Comparison of ENCODE assay signal across 13 cellular contexts in the genomic region with DNA sequence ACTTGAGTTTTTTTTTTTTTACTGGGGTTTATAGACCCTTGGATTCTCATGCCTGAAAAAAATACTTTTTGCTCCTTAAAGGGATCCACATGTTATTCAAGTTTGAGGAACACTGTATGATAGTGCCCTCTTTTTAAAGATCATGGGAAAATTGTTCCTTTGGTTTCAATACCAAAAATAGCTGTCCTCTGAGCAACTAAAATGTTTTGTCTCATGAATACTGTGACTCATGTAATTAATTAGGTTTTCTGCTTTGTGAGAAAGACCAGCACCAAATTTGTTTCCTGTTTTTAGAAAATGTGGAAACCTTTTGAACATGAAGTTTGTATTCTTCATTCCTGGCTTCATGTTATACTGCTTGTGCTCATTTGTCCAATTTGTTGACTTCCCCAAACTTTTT.
DNase-seq lines count a peak whose midpoint lies in the region; ATAC-seq, FAIRE-seq and TF ChIP-seq lines count a peak whose summit lies in the region.
"Had no signal": no experiment of that assay in that cellular context is flagged by ENCODE, and none has a peak within 500 bp of the region (broad histone marks: within the 10 kb centered on the region; RNA-seq: fewer than 3 reads in every experiment).

No MANE protein-coding gene starts in this region.

- H4K20me1 ChIP-seq in GM12878 (ENCODE audit: control insufficient read depth, insufficient read depth): no peaks in the 10 kb centered on the region

- peak; percentile 72 for DNase-seq in AG04449 (ENCODE audit: low read depth, low spot score)
- peak; percentile 18 to 30 for DNase-seq in Kasumi-1 (lab: John Stamatoyannopoulos, UW)
- no peak for DNase-seq in GM12878 (ENCODE audit: low read depth, low spot score)
- DNase-seq in activated CD8-positive, alpha-beta T cell treated with anti-CD3 and anti-CD28 coated beads for 36 hours: no peak
- no peak for DNase-seq in GM12891 (ENCODE audit: insufficient read length, low spot score)
- DNase-seq in activated effector memory CD4-positive, alpha-beta T cell treated with anti-CD3 and anti-CD28 coated beads, Interleukin-2, amount 50 U/mL, for 16 hours: no peak
- no peak for DNase-seq in stimulated activated CD4-positive, alpha-beta T cell treated with anti-CD3 and anti-CD28 coated beads, Interleukin-4, amount 100 ng/mL, for 4 hours
- DNase-seq: GF-D8; ovary; stimulated activated CD4-positive, alpha-beta T cell treated with anti-CD3 and anti-CD28 coated beads, Interleukin-4, amount 100 ng/mL, for 24 hours had no signal

- POLR2A ChIA-PET in AG04449 (lab: Yijun Ruan, JAX): no interaction called here
- POLR2A ChIA-PET in GM12878 (lab: Charles Lee): interaction anchor here (1.4 kb wide), 1 partner anchor 13 kb away, joined by 4 read pairs; no protein-coding TSS in a partner anchor
- POLR2A ChIA-PET in activated CD8-positive, alpha-beta T cell treated with anti-CD3 and anti-CD28 coated beads for 36 hours (lab: Charles Lee): interaction anchor here (0.5 kb wide), 1 partner anchor 136 kb away, joined by 3 read pairs; no protein-coding TSS in a partner anchor

- H3K4me1 ChIP-seq in GM12878 (ENCODE audit: control insufficient read depth, insufficient read depth, low read length): peaks cover 13% of the 10 kb centered on the region
- H3K4me1 ChIP-seq: ascending aorta had no signal

- no peaks in the 10 kb centered on the region for H3K27me3 Mint-ChIP-seq in activated CD8-positive, alpha-beta T cell treated with anti-CD3 and anti-CD28 coated beads for 36 hours
- H3K27me3 Mint-ChIP-seq: B cell had no signal

- no peak overlapping the region for H3K27ac ChIP-seq in GM12878 (ENCODE audit: control insufficient read depth, insufficient read depth)
- H3K27ac ChIP-seq: ovary had no signal

- RAD21 ChIA-PET in GM12878 (lab: Charles Lee; ENCODE audit: unreplicated experiment): interaction anchor here (1.8 to 2.5 kb wide), 3 partner anchors 12 to 38 kb away, joined by 4 to 22 read pairs (median 14); no protein-coding TSS in a partner anchor

- no peak overlapping the region for H2AFZ ChIP-seq in GM12878 (ENCODE audit: control insufficient read depth, low read depth, low read length)

- no peak overlapping the region for H3K4me3 Mint-ChIP-seq in activated CD8-positive, alpha-beta T cell treated with anti-CD3 and anti-CD28 coated beads for 36 hours
- H3K4me3 Mint-ChIP-seq: B cell had no signal

- TF ChIP-seq POLR2A in GM12878 (IDR thresholded peaks at IDR 0.05; ENCODE audit: low read depth, low read length) (no peak), GM12891 (IDR thresholded peaks at IDR 0.05; ENCODE audit: low read depth, low read length) (no peak)

- CTCF ChIA-PET in AG04449 (lab: Yijun Ruan, JAX): interaction anchor here (0.7 kb wide), 1 partner anchor 104 kb away, joined by 3 read pairs; no protein-coding TSS in a partner anchor
- CTCF ChIA-PET in GM12878 (lab: Yijun Ruan, JAX): interaction anchor here (0.9 to 1.5 kb wide), 3 partner anchors 8 to 388 kb away, joined by 3 to 6 read pairs (median 3); partner anchors contain the start of gene CBR4
- CTCF ChIA-PET in activated CD8-positive, alpha-beta T cell treated with anti-CD3 and anti-CD28 coated beads for 36 hours (lab: Charles Lee): no interaction called here

- SMC1A ChIA-PET in GM12878 (lab: Charles Lee; ENCODE audit: uncharacterized antibody, unreplicated experiment): interaction anchor here (1.4 to 8.6 kb wide), 10 partner anchors 11 to 388 kb away, joined by 3 to 76 read pairs (median 8); partner anchors contain the start of gene CBR4

- no peak for TF ChIP-seq EP300 in GM12878 (IDR thresholded peaks at IDR 0.05; ENCODE audit: borderline replicate concordance in 1 of 2, control insufficient read depth in 1 of 2, low read depth in 2 of 2, low read length in 2 of 2)

- ATAC-seq in GM12878: peak; percentile 5; the same call in 2 of the 3 replicates
- no peak for ATAC-seq in activated CD8-positive, alpha-beta T cell treated with anti-CD3 and anti-CD28 coated beads for 36 hours

- no peak overlapping the region for H3K9ac ChIP-seq in GM12878 (ENCODE audit: control insufficient read depth, insufficient read depth, low read length)

- no peaks in the 10 kb centered on the region for H3K4me1 Mint-ChIP-seq in activated CD8-positive, alpha-beta T cell treated with anti-CD3 and anti-CD28 coated beads for 36 hours (ENCODE audit: low read depth)
- H3K4me1 Mint-ChIP-seq: B cell had no signal

- FAIRE-seq in GM12878 (lab: Jason Lieb, UNC) (peak; percentile 83), islet of Langerhans (lab: Jason Lieb, UNC) (peak; percentile 36), GM12891 (lab: Jason Lieb, UNC) (no peak)

- peaks cover 1% of the 10 kb centered on the region; the same call in 2 of the 3 replicates for H3K9me3 ChIP-seq in GM12878 (replicated peaks; ENCODE audit: control insufficient read depth, insufficient read depth, low read length)
- H3K9me3 ChIP-seq: ascending aorta, ovary had no signal

- no peak for TF ChIP-seq RAD21 in GM12878 (IDR thresholded peaks at IDR 0.05; ENCODE audit: insufficient read depth, low read depth, low read length)

- intact Hi-C loops in GM12878 (cut with micrococcal nuclease; ENCODE audit: unreplicated experiment): no loop called here
- intact Hi-C loops in activated CD8-positive, alpha-beta T cell treated with anti-CD3 and anti-CD28 coated beads for 36 hours (cut with micrococcal nuclease): no loop called here

- H3K9me3 Mint-ChIP-seq in activated CD8-positive, alpha-beta T cell treated with anti-CD3 and anti-CD28 coated beads for 36 hours: no peaks in the 10 kb centered on the region

- peaks cover 10% of the 10 kb centered on the region for H3K36me3 Mint-ChIP-seq in activated CD8-positive, alpha-beta T cell treated with anti-CD3 and anti-CD28 coated beads for 36 hours (ENCODE audit: low read depth)

- no peaks in the 10 kb centered on the region for H3K79me2 ChIP-seq in GM12878 (ENCODE audit: control insufficient read depth, insufficient read depth, low read length)

- H3K4me3 ChIP-seq in AG04449 (ENCODE audit: low read depth, low read length) (no peak overlapping the region), GM12878 (no peak overlapping the region)
- H3K4me3 ChIP-seq: ascending aorta, ovary had no signal

- no TSS peak for BruUV-seq in GM12878 (replicated peaks; lab: Mats Ljungman, UMichigan)

- no peak overlapping the region for H3K27ac Mint-ChIP-seq in activated CD8-positive, alpha-beta T cell treated with anti-CD3 and anti-CD28 coated beads for 36 hours
- H3K27ac Mint-ChIP-seq: B cell had no signal

- in situ Hi-C loops in GM12878 (cut with MboI): no loop called here

- H3K27me3 ChIP-seq in GM12878 (replicated peaks in 1 of 2; ENCODE audit: control insufficient read depth in 2 of 2, insufficient read depth in 2 of 2, low read length in 1 of 2): no peaks in the 10 kb centered on the region
- H3K27me3 ChIP-seq: ascending aorta had no signal

- H3K36me3 ChIP-seq in GM12878 (ENCODE audit: control insufficient read depth in 2 of 2, insufficient read depth in 2 of 2, low read length in 1 of 2): no peaks in the 10 kb centered on the region; a peak in 1 of 4 replicates
- H3K36me3 ChIP-seq: ascending aorta, ovary had no signal

- no peak for TF ChIP-seq CTCF in AG04449 (IDR thresholded peaks at IDR 0.05; ENCODE audit: insufficient read depth, low read length, missing control alignments)
- no peak for TF ChIP-seq CTCF in GM12878 (IDR thresholded peaks at IDR 0.05 in 2 of 3, conservative IDR thresholded peaks at IDR 0.05 in 1 of 3; ENCODE audit: control insufficient read depth in 2 of 3, extremely low read depth in 1 of 3, insufficient read depth in 1 of 3, low read depth in 3 of 3, low read length in 3 of 3)
- TF ChIP-seq CTCF in activated CD8-positive, alpha-beta T cell treated with anti-CD3 and anti-CD28 coated beads for 36 hours (IDR thresholded peaks at IDR 0.05): no peak

- no peak overlapping the region for H3K4me2 ChIP-seq in GM12878 (ENCODE audit: control insufficient read depth, insufficient read depth)

TF ChIP-seq in GM12878, 131 proteins besides CTCF, POLR2A, EP300 and RAD21 (continues in another document):
- peak; percentile 67 for TF ChIP-seq MTA2 (IDR thresholded peaks at IDR 0.05; ENCODE audit: low read depth)
- TF ChIP-seq IKZF2 (IDR thresholded peaks at IDR 0.05): peak; percentile 25 to 53; a peak in 2 of 4 replicates
- TF ChIP-seq, protein P1, sequence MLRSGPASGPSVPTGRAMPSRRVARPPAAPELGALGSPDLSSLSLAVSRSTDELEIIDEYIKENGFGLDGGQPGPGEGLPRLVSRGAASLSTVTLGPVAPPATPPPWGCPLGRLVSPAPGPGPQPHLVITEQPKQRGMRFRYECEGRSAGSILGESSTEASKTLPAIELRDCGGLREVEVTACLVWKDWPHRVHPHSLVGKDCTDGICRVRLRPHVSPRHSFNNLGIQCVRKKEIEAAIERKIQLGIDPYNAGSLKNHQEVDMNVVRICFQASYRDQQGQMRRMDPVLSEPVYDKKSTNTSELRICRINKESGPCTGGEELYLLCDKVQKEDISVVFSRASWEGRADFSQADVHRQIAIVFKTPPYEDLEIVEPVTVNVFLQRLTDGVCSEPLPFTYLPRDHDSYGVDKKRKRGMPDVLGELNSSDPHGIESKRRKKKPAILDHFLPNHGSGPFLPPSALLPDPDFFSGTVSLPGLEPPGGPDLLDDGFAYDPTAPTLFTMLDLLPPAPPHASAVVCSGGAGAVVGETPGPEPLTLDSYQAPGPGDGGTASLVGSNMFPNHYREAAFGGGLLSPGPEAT (IDR thresholded peaks at IDR 0.05; ENCODE audit: low read depth): 0 out of 2 replicates have a peak, but pooled peaks have one; percentile 30

TF ChIP-seq in GM12891, 5 proteins besides CTCF, POLR2A, EP300 and RAD21:
- TF ChIP-seq POU2F2 (IDR thresholded peaks at IDR 0.05; ENCODE audit: low read depth, low read length) (no peak), PAX5 (IDR thresholded peaks at IDR 0.05; ENCODE audit: insufficient read depth, low read length, severe bottlenecking) (no peak), SPI1 (IDR thresholded peaks at IDR 0.05; ENCODE audit: low read depth, low read length) (no peak), POLR2AphosphoS5 (IDR thresholded peaks at IDR 0.05; ENCODE audit: low read depth, low read length) (no peak), TAF1 (IDR thresholded peaks at IDR 0.05; ENCODE audit: low read depth, low read length) (no peak)

Comparison
In these comparisons a context has a peak if more than half of its experiments do, and no peak if none do; other contexts are left out.
1. DNase-seq: peak in AG04449 (single experiment) and Kasumi-1 (2 of 2); none in GM12878 (single experiment), activated CD8-positive, alpha-beta T cell treated with anti-CD3 and anti-CD28 coated beads for 36 hours (single experiment), GM12891 (single experiment), activated effector memory CD4-positive, alpha-beta T cell treated with anti-CD3 and anti-CD28 coated beads, Interleukin-2, amount 50 U/mL, for 16 hours (single experiment) and stimulated activated CD4-positive, alpha-beta T cell treated with anti-CD3 and anti-CD28 coated beads, Interleukin-4, amount 100 ng/mL, for 4 hours (0 of 2).